In genomic region chr15:73227433-73228056, GRCh38 we compare ENCODE assay signal across 14 cellular contexts.
A peak's percentile ranks its signal among the peaks of the same experiment; 100 is the strongest.
DNase-seq lines count a peak whose midpoint lies in the region; ATAC-seq, FAIRE-seq and TF ChIP-seq lines count a peak whose summit lies in the region.
"Had no signal": no experiment of that assay in that cellular context is flagged by ENCODE, and none has a peak within 500 bp of the region (broad histone marks: within the 10 kb centered on the region; RNA-seq: fewer than 3 reads in every experiment).

No MANE protein-coding gene starts in this region.

- H3K27ac Mint-ChIP-seq in T-helper 17 cell (peak overlapping the region; percentile 72), glutamatergic neuron (ENCODE audit: unreplicated experiment) (peak overlapping the region; percentile 90)
- no peak overlapping the region for H3K27ac Mint-ChIP-seq in naive thymus-derived CD4-positive, alpha-beta T cell
- H3K27ac Mint-ChIP-seq: CD8-positive, alpha-beta memory T cell had no signal

- no peak overlapping the region for H3K27ac ChIP-seq in psoas muscle
- H3K27ac ChIP-seq in naive thymus-derived CD4-positive, alpha-beta T cell (ENCODE audit: low read depth, low read length) = no peak overlapping the region

- CTCF ChIA-PET in naive thymus-derived CD4-positive, alpha-beta T cell (lab: Charles Lee) = no interaction called here

- DNase-seq in HTR-8/SVneo (ENCODE audit: insufficient read length, low spot score) (no peak), T-helper 17 cell (no peak), glutamatergic neuron (no peak), psoas muscle (no peak), AG08395 (ENCODE audit: low spot score) (no peak), DMS 273 (lab: John Stamatoyannopoulos, UW; ENCODE audit: unreplicated experiment) (no peak)
- DNase-seq in naive thymus-derived CD4-positive, alpha-beta T cell = no peak
- DNase-seq: CD8-positive, alpha-beta memory T cell; H7; KG1; NCI-H1048; NCI-H1694; SHP77 had no signal

- ATAC-seq in T-helper 17 cell = no peak
- ATAC-seq in psoas muscle = peak in 3 of 4 donors; percentile 54 to 75 (median 57)
- ATAC-seq in GM21786 (IDR thresholded peaks at IDR 0.05; ENCODE audit: unreplicated experiment) = no peak
- ATAC-seq in naive thymus-derived CD4-positive, alpha-beta T cell = no peak

- H3K4me3 ChIP-seq in psoas muscle = no peak overlapping the region
- H3K4me3 ChIP-seq in naive thymus-derived CD4-positive, alpha-beta T cell (ENCODE audit: low read length) = no peak overlapping the region

- 50 to 66% (median 56%) methylated on average over 6 of the region's 6 CpGs for WGBS in psoas muscle, 3 donors

- TF ChIP-seq CTCF in glutamatergic neuron (IDR thresholded peaks at IDR 0.05; ENCODE audit: partially characterized antibody, unreplicated experiment) = no peak
- TF ChIP-seq CTCF in psoas muscle (IDR thresholded peaks at IDR 0.05) = no peak

- H3K4me1 Mint-ChIP-seq in T-helper 17 cell (peaks cover 10% of the 10 kb centered on the region), glutamatergic neuron (ENCODE audit: low read depth, unreplicated experiment) (peaks cover 24% of the 10 kb centered on the region)
- H3K4me1 Mint-ChIP-seq in naive thymus-derived CD4-positive, alpha-beta T cell = peaks cover 0 to 5% (median 0%) of the 10 kb centered on the region in 7 donors

- intact Hi-C loops in psoas muscle (cut with DNase I) = no loop called here
- intact Hi-C loops in naive thymus-derived CD4-positive, alpha-beta T cell (cut with micrococcal nuclease) = no loop called here

- H3K4me3 Mint-ChIP-seq in T-helper 17 cell = no peak overlapping the region
- no peak overlapping the region for H3K4me3 Mint-ChIP-seq in glutamatergic neuron (ENCODE audit: unreplicated experiment)
- H3K4me3 Mint-ChIP-seq in naive thymus-derived CD4-positive, alpha-beta T cell = no peak overlapping the region
- H3K4me3 Mint-ChIP-seq: CD8-positive, alpha-beta memory T cell had no signal

- no peaks in the 10 kb centered on the region for H3K36me3 ChIP-seq in psoas muscle (ENCODE audit: insufficient read depth in 1 of 2, low read depth in 1 of 2)
- H3K36me3 ChIP-seq in naive thymus-derived CD4-positive, alpha-beta T cell (ENCODE audit: control insufficient read depth in 2 of 3, insufficient read depth in 3 of 3, low read length in 3 of 3) = no peaks in the 10 kb centered on the region

- H3K27me3 Mint-ChIP-seq in T-helper 17 cell (no peaks in the 10 kb centered on the region), glutamatergic neuron (ENCODE audit: unreplicated experiment) (peaks cover under 1% of the 10 kb centered on the region)
- H3K27me3 Mint-ChIP-seq in naive thymus-derived CD4-positive, alpha-beta T cell = no peaks in the 10 kb centered on the region

- peak; percentile 28 for FAIRE-seq in HTR-8/SVneo (lab: Jason Lieb, UNC)

- no peaks in the 10 kb centered on the region for H3K9me3 ChIP-seq in T-helper 17 cell (ENCODE audit: control insufficient read depth, low read length, poor library complexity, severe bottlenecking)
- H3K9me3 ChIP-seq in psoas muscle = no peaks in the 10 kb centered on the region
- H3K9me3 ChIP-seq in naive thymus-derived CD4-positive, alpha-beta T cell (ENCODE audit: control insufficient read depth in 2 of 3, low read length in 3 of 3) = no peaks in the 10 kb centered on the region

- no peaks in the 10 kb centered on the region for H3K27me3 ChIP-seq in psoas muscle (ENCODE audit: insufficient read depth in 3 of 3, low read length in 2 of 3)
- no peaks in the 10 kb centered on the region for H3K27me3 ChIP-seq in naive thymus-derived CD4-positive, alpha-beta T cell (ENCODE audit: control insufficient read depth in 2 of 2, insufficient read depth in 2 of 2, low read length in 2 of 2)

- peaks cover 8% of the 10 kb centered on the region for H3K4me1 ChIP-seq in psoas muscle
- no peaks in the 10 kb centered on the region for H3K4me1 ChIP-seq in naive thymus-derived CD4-positive, alpha-beta T cell (ENCODE audit: control insufficient read depth in 2 of 2, insufficient read depth in 2 of 2, low read length in 2 of 2)

- peaks cover 3% of the 10 kb centered on the region for H3K9me3 Mint-ChIP-seq in glutamatergic neuron (ENCODE audit: unreplicated experiment)
- peaks cover 0 to 11% (median 4%) of the 10 kb centered on the region in 11 donors for H3K9me3 Mint-ChIP-seq in naive thymus-derived CD4-positive, alpha-beta T cell

- POLR2A ChIA-PET in naive thymus-derived CD4-positive, alpha-beta T cell (lab: Charles Lee) = no interaction called here

- H3K36me3 Mint-ChIP-seq in T-helper 17 cell (ENCODE audit: low read depth) (peaks cover 6% of the 10 kb centered on the region), glutamatergic neuron (ENCODE audit: unreplicated experiment) (peaks cover 20% of the 10 kb centered on the region)
- H3K36me3 Mint-ChIP-seq in naive thymus-derived CD4-positive, alpha-beta T cell = peaks cover 0 to 26% (median 11%) of the 10 kb centered on the region in 5 donors

Comparison
In these comparisons a context has a peak if more than half of its experiments do, and no peak if none do; other contexts are left out.
1. ATAC-seq: peak in psoas muscle (3 of 4); none in T-helper 17 cell (single experiment), GM21786 (single experiment) and naive thymus-derived CD4-positive, alpha-beta T cell (single experiment).
2. H3K27ac Mint-ChIP-seq: peak in T-helper 17 cell (single experiment) and glutamatergic neuron (single experiment); none in naive thymus-derived CD4-positive, alpha-beta T cell (0 of 9).